Comparison of ENCODE assay signal across 8 cellular contexts in the genomic region with DNA sequence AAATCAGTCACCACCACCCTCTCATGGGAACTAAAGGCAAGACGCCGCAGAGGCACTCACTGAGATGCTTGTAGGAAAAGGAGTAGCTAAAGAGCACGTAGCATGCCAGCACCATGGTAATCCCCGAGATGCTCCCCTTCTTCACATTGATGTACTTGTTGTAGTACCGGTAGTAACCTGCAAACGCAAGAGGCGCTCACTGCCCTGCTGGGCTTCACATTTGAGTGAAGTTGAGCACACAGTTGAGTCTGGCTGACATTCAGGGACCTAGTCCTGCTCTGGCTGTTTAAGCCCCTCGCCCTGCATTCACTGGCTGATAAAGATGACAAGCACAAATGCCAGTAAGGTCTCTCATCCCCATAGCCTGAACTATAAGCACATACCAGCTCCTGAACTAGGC. TPM values are rescaled to one million over a fixed set of nuclear protein-coding genes. Genes with fewer than 3 reads are reported as not detected.
DNase-seq lines count a peak whose midpoint lies in the region; ATAC-seq and TF ChIP-seq lines count a peak whose summit lies in the region.

No MANE protein-coding gene starts in this region.

- peaks cover 6% of the 10 kb centered on the region for H3F3A ChIP-seq in PC-3 (ENCODE audit: low read length, unreplicated experiment)

- H3K27ac Mint-ChIP-seq in activated CD8-positive, alpha-beta memory T cell treated with anti-CD3 and anti-CD28 coated beads, Interleukin-2, amount 10 ng/mL, durations not matched to agents 7 days and 5 days, result peak overlapping the region; percentile 31
- H3K27ac Mint-ChIP-seq in central memory CD8-positive, alpha-beta T cell (ENCODE audit: low read depth), result peak overlapping the region; percentile 39
- H3K27ac Mint-ChIP-seq in stimulated activated effector memory CD8-positive, alpha-beta T cell treated with anti-CD3 and anti-CD28 coated beads, Interleukin-12 subunit alpha, Interleukin-12 subunit beta, amount 100 ng/mL, for 72 hours, result peak overlapping the region; percentile 19

- peaks cover 21% of the 10 kb centered on the region for H3K4me1 Mint-ChIP-seq in activated CD8-positive, alpha-beta memory T cell treated with anti-CD3 and anti-CD28 coated beads, Interleukin-2, amount 10 ng/mL, durations not matched to agents 7 days and 5 days
- peaks cover 23% of the 10 kb centered on the region for H3K4me1 Mint-ChIP-seq in central memory CD8-positive, alpha-beta T cell
- H3K4me1 Mint-ChIP-seq in stimulated activated effector memory CD8-positive, alpha-beta T cell treated with anti-CD3 and anti-CD28 coated beads, Interleukin-12 subunit alpha, Interleukin-12 subunit beta, amount 100 ng/mL, for 72 hours, result peaks cover 44% of the 10 kb centered on the region

- peak; percentile 52 for TF ChIP-seq CTCF in PC-3 (conservative IDR thresholded peaks at IDR 0.05; ENCODE audit: low read depth, low read length)

- no peaks in the 10 kb centered on the region for H3K9me3 Mint-ChIP-seq in activated CD8-positive, alpha-beta memory T cell treated with anti-CD3 and anti-CD28 coated beads, Interleukin-2, amount 10 ng/mL, durations not matched to agents 7 days and 5 days (ENCODE audit: low read depth)
- no peaks in the 10 kb centered on the region for H3K9me3 Mint-ChIP-seq in central memory CD8-positive, alpha-beta T cell
- no peaks in the 10 kb centered on the region for H3K9me3 Mint-ChIP-seq in stimulated activated effector memory CD8-positive, alpha-beta T cell treated with anti-CD3 and anti-CD28 coated beads, Interleukin-12 subunit alpha, Interleukin-12 subunit beta, amount 100 ng/mL, for 72 hours

- no peak overlapping the region for H3K9ac ChIP-seq in PC-3 (ENCODE audit: low read length)

- ATAC-seq in activated CD8-positive, alpha-beta memory T cell treated with anti-CD3 and anti-CD28 coated beads, Interleukin-2, amount 10 ng/mL, durations not matched to agents 7 days and 5 days, result no peak
- ATAC-seq in PC-3 (peak; percentile 44; the same call in 1 of the 2 replicates), HG03469 (IDR thresholded peaks at IDR 0.05; ENCODE audit: unreplicated experiment) (no peak), HG03439 (IDR thresholded peaks at IDR 0.05; ENCODE audit: unreplicated experiment) (no peak)
- ATAC-seq in central memory CD8-positive, alpha-beta T cell (replicated peaks; ENCODE audit: extremely low read depth, poor library complexity, severe bottlenecking), result no peak
- ATAC-seq in stimulated activated effector memory CD8-positive, alpha-beta T cell treated with anti-CD3 and anti-CD28 coated beads, Interleukin-12 subunit alpha, Interleukin-12 subunit beta, amount 100 ng/mL, for 72 hours, result peak; percentile 64

- H3K4me3 Mint-ChIP-seq in activated CD8-positive, alpha-beta memory T cell treated with anti-CD3 and anti-CD28 coated beads, Interleukin-2, amount 10 ng/mL, durations not matched to agents 7 days and 5 days, result no peak overlapping the region
- H3K4me3 Mint-ChIP-seq in central memory CD8-positive, alpha-beta T cell, result no peak overlapping the region
- no peak overlapping the region for H3K4me3 Mint-ChIP-seq in stimulated activated effector memory CD8-positive, alpha-beta T cell treated with anti-CD3 and anti-CD28 coated beads, Interleukin-12 subunit alpha, Interleukin-12 subunit beta, amount 100 ng/mL, for 72 hours

- H3K4me3 ChIP-seq in PC-3 (ENCODE audit: low read length), result no peak overlapping the region

- no peaks in the 10 kb centered on the region for H3K9me3 ChIP-seq in PC-3 (ENCODE audit: low read length)

- no peak overlapping the region for H3K4me2 ChIP-seq in PC-3 (ENCODE audit: low read length)

- no peaks in the 10 kb centered on the region for H3K27me3 ChIP-seq in PC-3 (ENCODE audit: low read length)

- no peaks in the 10 kb centered on the region for H3K4me1 ChIP-seq in PC-3 (ENCODE audit: insufficient read depth, low read length)

- H2AFZ ChIP-seq in PC-3 (ENCODE audit: low read length), result no peak overlapping the region

- peaks cover 20% of the 10 kb centered on the region for H3K36me3 Mint-ChIP-seq in activated CD8-positive, alpha-beta memory T cell treated with anti-CD3 and anti-CD28 coated beads, Interleukin-2, amount 10 ng/mL, durations not matched to agents 7 days and 5 days
- H3K36me3 Mint-ChIP-seq in central memory CD8-positive, alpha-beta T cell (ENCODE audit: insufficient read depth), result peaks cover 13% of the 10 kb centered on the region
- peaks cover 96% of the 10 kb centered on the region for H3K36me3 Mint-ChIP-seq in stimulated activated effector memory CD8-positive, alpha-beta T cell treated with anti-CD3 and anti-CD28 coated beads, Interleukin-12 subunit alpha, Interleukin-12 subunit beta, amount 100 ng/mL, for 72 hours

- peaks cover 60% of the 10 kb centered on the region for H3K79me2 ChIP-seq in PC-3 (ENCODE audit: low read length)

- CTCF ChIA-PET in activated CD8-positive, alpha-beta memory T cell treated with anti-CD3 and anti-CD28 coated beads, Interleukin-2, amount 10 ng/mL, durations not matched to agents 7 days and 5 days (lab: Charles Lee), result no interaction called here
- CTCF ChIA-PET in PC-3 (lab: Charles Lee), result no interaction called here

- POLR2A ChIA-PET in PC-3 (lab: Charles Lee; ENCODE audit: unreplicated experiment), result no interaction called here

- DNase-seq in activated CD8-positive, alpha-beta memory T cell treated with anti-CD3 and anti-CD28 coated beads, Interleukin-2, amount 10 ng/mL, durations not matched to agents 7 days and 5 days, result peak; percentile 57
- DNase-seq in activated CD8-positive, alpha-beta memory T cell treated with anti-CD3 and anti-CD28 coated beads, Interleukin-2, amount 50 U/mL, for 4 hours, result no peak
- DNase-seq in PC-3 (peak; percentile 43), COLO829 (ENCODE audit: low spot score) (no peak)
- DNase-seq in central memory CD8-positive, alpha-beta T cell (ENCODE audit: low spot score in 2 of 2), result no peak
- no peak for DNase-seq in stimulated activated effector memory CD8-positive, alpha-beta T cell treated with anti-CD3 and anti-CD28 coated beads, Interleukin-12 subunit alpha, Interleukin-12 subunit beta, amount 100 ng/mL, for 72 hours (ENCODE audit: low spot score in 2 of 2)

- BruUV-seq in PC-3 (replicated peaks; lab: Mats Ljungman, UMichigan), result no TSS peak

- H3K9me2 ChIP-seq in PC-3 (replicated peaks; ENCODE audit: low read length), result no peaks in the 10 kb centered on the region

- no peak overlapping the region for H3K27ac ChIP-seq in PC-3 (ENCODE audit: low read length)

- intact Hi-C loops in PC-3 (cut with micrococcal nuclease), result no loop called here

- peaks cover 37% of the 10 kb centered on the region for H4K20me1 ChIP-seq in PC-3 (ENCODE audit: low read length)

- peaks cover 49% of the 10 kb centered on the region for H3K36me3 ChIP-seq in PC-3 (ENCODE audit: low read depth, low read length)

- H3K27me3 Mint-ChIP-seq in activated CD8-positive, alpha-beta memory T cell treated with anti-CD3 and anti-CD28 coated beads, Interleukin-2, amount 10 ng/mL, durations not matched to agents 7 days and 5 days, result no peaks in the 10 kb centered on the region
- H3K27me3 Mint-ChIP-seq in central memory CD8-positive, alpha-beta T cell, result no peaks in the 10 kb centered on the region

RNA-seq across cellular contexts. Expression of a gene that starts 6.9 kb away (rescaled TPM):
- total RNA-seq in activated CD8-positive, alpha-beta memory T cell treated with anti-CD3 and anti-CD28 coated beads, Interleukin-2, amount 10 ng/mL, durations not matched to agents 7 days and 5 days, result 100 to 1,000 TPM; 388 to 467 TPM
- 660 and 1,030 TPM in 2 replicates for total RNA-seq in PC-3 (2014; rRNA removed)

RNA-seq across cellular contexts. Expression of a gene that starts 13.6 kb away (rescaled TPM):
- 10 to 100 TPM; 21.5 to 30.1 TPM for total RNA-seq in activated CD8-positive, alpha-beta memory T cell treated with anti-CD3 and anti-CD28 coated beads, Interleukin-2, amount 10 ng/mL, durations not matched to agents 7 days and 5 days
- total RNA-seq in PC-3 (2014; rRNA removed), result 6.6 and 8.3 TPM in 2 replicates

RNA-seq across cellular contexts. Expression of a gene that starts 20.3 kb away (rescaled TPM):
- 10 to 100 TPM; 72.2 to 75.4 TPM for total RNA-seq in activated CD8-positive, alpha-beta memory T cell treated with anti-CD3 and anti-CD28 coated beads, Interleukin-2, amount 10 ng/mL, durations not matched to agents 7 days and 5 days
- total RNA-seq in PC-3 (2014; rRNA removed), result 49.5 and 65.3 TPM in 2 replicates

RNA-seq across cellular contexts. Expression of a gene that starts 20.5 kb away (rescaled TPM):
- 1 to 10 TPM; 5.8 to 8.9 TPM for total RNA-seq in activated CD8-positive, alpha-beta memory T cell treated with anti-CD3 and anti-CD28 coated beads, Interleukin-2, amount 10 ng/mL, durations not matched to agents 7 days and 5 days
- 10.4 and 11.5 TPM in 2 replicates for total RNA-seq in PC-3 (2014; rRNA removed)

RNA-seq across cellular contexts. Expression of a gene that starts 41.0 kb away (rescaled TPM):
- 10 to 100 TPM; 50.5 to 58.5 TPM for total RNA-seq in activated CD8-positive, alpha-beta memory T cell treated with anti-CD3 and anti-CD28 coated beads, Interleukin-2, amount 10 ng/mL, durations not matched to agents 7 days and 5 days
- 17.7 and 19.4 TPM in 2 replicates for total RNA-seq in PC-3 (2014; rRNA removed)

Comparison
In these comparisons a context has a peak if more than half of its experiments do, and no peak if none do; other contexts are left out.
1. DNase-seq: peak in activated CD8-positive, alpha-beta memory T cell treated with anti-CD3 and anti-CD28 coated beads, Interleukin-2, amount 10 ng/mL, durations not matched to agents 7 days and 5 days (single experiment) and PC-3 (single experiment); none in activated CD8-positive, alpha-beta memory T cell treated with anti-CD3 and anti-CD28 coated beads, Interleukin-2, amount 50 U/mL, for 4 hours (single experiment), central memory CD8-positive, alpha-beta T cell (0 of 2), stimulated activated effector memory CD8-positive, alpha-beta T cell treated with anti-CD3 and anti-CD28 coated beads, Interleukin-12 subunit alpha, Interleukin-12 subunit beta, amount 100 ng/mL, for 72 hours (0 of 2) and COLO829 (single experiment).
2. ATAC-seq: peak in PC-3 (single experiment) and stimulated activated effector memory CD8-positive, alpha-beta T cell treated with anti-CD3 and anti-CD28 coated beads, Interleukin-12 subunit alpha, Interleukin-12 subunit beta, amount 100 ng/mL, for 72 hours (single experiment); none in activated CD8-positive, alpha-beta memory T cell treated with anti-CD3 and anti-CD28 coated beads, Interleukin-2, amount 10 ng/mL, durations not matched to agents 7 days and 5 days (single experiment), central memory CD8-positive, alpha-beta T cell (single experiment), HG03469 (single experiment) and HG03439 (single experiment).
3. Peak in every context shown above with its lines, with median percentiles within 50 percentile points of each other: H3K27ac Mint-ChIP-seq.